1 cellular context compared by ENCODE assay signal in the genomic region with DNA sequence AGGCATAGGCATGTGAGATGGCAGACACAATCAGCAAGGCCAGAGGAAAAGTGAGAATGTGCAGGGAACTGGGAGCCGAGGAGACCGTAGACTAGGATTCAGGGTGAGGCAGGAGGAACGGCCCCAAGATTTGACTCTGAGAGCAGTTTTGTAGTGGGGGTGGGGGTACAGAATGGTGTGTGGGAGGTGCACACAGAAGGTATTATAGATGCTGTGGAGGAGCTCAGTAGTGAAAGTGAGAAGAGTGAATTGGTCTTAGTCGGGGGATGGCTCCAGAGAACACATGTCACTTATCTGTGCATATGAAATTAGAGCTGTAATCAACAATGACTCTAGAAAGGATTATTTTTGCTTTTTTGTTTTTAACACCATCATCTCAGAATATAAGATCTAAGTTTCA.
TF ChIP-seq lines count a peak whose summit lies in the region.

No MANE protein-coding gene starts in this region.

TF ChIP-seq in GM12878, 131 proteins besides CTCF, POLR2A, EP300 and RAD21:
- TF ChIP-seq ESRRA (IDR thresholded peaks at IDR 0.05; ENCODE audit: low read length) (no peak), NKRF (conservative IDR thresholded peaks at IDR 0.05) (no peak), SREBF1 (IDR thresholded peaks at IDR 0.05; ENCODE audit: low read length) (no peak), TCF7 (IDR thresholded peaks at IDR 0.05; ENCODE audit: borderline replicate concordance) (no peak), CUX1 (IDR thresholded peaks at IDR 0.05; ENCODE audit: insufficient replicate concordance, low read depth, low read length) (no peak), POLR2AphosphoS2 (IDR thresholded peaks at IDR 0.05; ENCODE audit: low read depth, low read length) (no peak)
- TF ChIP-seq, protein P1, sequence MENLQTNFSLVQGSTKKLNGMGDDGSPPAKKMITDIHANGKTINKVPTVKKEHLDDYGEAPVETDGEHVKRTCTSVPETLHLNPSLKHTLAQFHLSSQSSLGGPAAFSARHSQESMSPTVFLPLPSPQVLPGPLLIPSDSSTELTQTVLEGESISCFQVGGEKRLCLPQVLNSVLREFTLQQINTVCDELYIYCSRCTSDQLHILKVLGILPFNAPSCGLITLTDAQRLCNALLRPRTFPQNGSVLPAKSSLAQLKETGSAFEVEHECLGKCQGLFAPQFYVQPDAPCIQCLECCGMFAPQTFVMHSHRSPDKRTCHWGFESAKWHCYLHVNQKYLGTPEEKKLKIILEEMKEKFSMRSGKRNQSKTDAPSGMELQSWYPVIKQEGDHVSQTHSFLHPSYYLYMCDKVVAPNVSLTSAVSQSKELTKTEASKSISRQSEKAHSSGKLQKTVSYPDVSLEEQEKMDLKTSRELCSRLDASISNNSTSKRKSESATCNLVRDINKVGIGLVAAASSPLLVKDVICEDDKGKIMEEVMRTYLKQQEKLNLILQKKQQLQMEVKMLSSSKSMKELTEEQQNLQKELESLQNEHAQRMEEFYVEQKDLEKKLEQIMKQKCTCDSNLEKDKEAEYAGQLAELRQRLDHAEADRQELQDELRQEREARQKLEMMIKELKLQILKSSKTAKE (IDR thresholded peaks at IDR 0.05; ENCODE audit: low read depth, poor library complexity, severe bottlenecking) = no peak
